ENCODE assay signal across 1 cellular context in the genomic region with DNA sequence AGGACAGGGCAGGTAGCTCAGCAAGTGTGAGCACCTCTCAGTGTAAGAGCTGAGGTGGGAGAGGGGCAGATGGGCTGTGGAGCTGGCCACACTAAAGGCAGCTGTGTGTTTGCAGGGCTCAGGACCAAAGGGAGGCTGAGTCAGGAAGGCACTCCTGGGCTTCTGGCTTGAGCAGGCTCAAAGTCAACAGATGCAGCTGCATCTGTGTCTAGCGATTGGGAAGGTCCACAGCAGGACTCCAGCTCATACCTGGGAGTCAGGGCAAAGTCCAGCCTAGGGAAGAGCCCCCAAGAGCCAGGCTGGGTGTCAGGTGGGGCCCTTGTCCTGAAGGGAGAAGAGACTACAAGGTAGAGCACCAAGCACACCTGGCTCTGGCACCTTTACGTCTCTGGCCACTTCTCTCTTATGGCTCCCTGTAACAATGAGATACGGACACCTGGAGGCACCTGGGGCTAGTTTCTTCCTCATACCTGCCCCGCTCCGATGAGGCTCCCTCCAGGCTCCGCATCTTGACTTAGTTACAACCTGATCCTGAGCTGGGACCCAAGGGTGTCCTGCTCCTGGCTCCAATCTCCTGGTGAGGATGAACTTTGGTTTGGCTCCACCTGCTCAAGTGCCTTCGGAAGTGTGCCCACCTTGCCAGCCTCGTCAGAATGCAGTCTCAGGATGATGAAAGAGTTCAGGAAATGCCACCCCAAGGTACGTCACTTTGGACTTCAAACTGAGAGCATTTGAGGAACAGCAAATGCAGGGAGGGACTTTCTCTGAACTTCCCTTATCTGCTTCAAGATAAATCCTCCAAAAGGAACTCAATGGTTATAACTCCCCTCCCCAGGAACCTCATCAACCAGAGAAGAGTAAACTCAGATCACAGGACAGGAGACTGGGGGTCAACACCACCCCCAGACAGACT.
TF ChIP-seq lines count a peak whose summit lies in the region.

No MANE protein-coding gene starts in this region.

TF ChIP-seq in IMR-90, 13 proteins besides CTCF, POLR2A, EP300 and RAD21 (continued from another document):
- TF ChIP-seq USF2 (IDR thresholded peaks at IDR 0.05; ENCODE audit: low read depth, low read length): no peak
- no peak for TF ChIP-seq CEBPB (IDR thresholded peaks at IDR 0.05; ENCODE audit: low read depth, low read length)
- no peak for TF ChIP-seq RFX5 (IDR thresholded peaks at IDR 0.05; ENCODE audit: low read depth, low read length)
- no peak for TF ChIP-seq MAZ (IDR thresholded peaks at IDR 0.05; ENCODE audit: borderline replicate concordance, low read depth, low read length)
- TF ChIP-seq FOS (IDR thresholded peaks at IDR 0.05; ENCODE audit: low read depth, low read length): no peak
- TF ChIP-seq MXI1 (IDR thresholded peaks at IDR 0.05; ENCODE audit: borderline replicate concordance, low read depth, low read length): no peak
- TF ChIP-seq ELK1 (IDR thresholded peaks at IDR 0.05; ENCODE audit: borderline replicate concordance, low read depth, low read length): no peak
- TF ChIP-seq RCOR1 (IDR thresholded peaks at IDR 0.05; ENCODE audit: insufficient replicate concordance, low read length): no peak
